In genomic region chr3:184419171-184419570, GRCh38 we compare ENCODE assay signal across 2 cellular contexts.
TF ChIP-seq lines count a peak whose summit lies in the region.

No MANE protein-coding gene starts in this region.

TF ChIP-seq in IMR-90, 13 proteins besides CTCF, POLR2A, EP300 and RAD21:
- no peak for TF ChIP-seq RCOR1 (IDR thresholded peaks at IDR 0.05; ENCODE audit: insufficient replicate concordance, low read length)
- no peak for TF ChIP-seq MAZ (IDR thresholded peaks at IDR 0.05; ENCODE audit: borderline replicate concordance, low read depth, low read length)
- TF ChIP-seq MXI1 (IDR thresholded peaks at IDR 0.05; ENCODE audit: borderline replicate concordance, low read depth, low read length): no peak
- no peak for TF ChIP-seq BHLHE40 (IDR thresholded peaks at IDR 0.05; ENCODE audit: low read depth, low read length)
- no peak for TF ChIP-seq CHD1 (IDR thresholded peaks at IDR 0.05; ENCODE audit: low read depth, low read length)
- no peak for TF ChIP-seq USF2 (IDR thresholded peaks at IDR 0.05; ENCODE audit: low read depth, low read length)
- TF ChIP-seq RFX5 (IDR thresholded peaks at IDR 0.05; ENCODE audit: low read depth, low read length): no peak
- TF ChIP-seq NFE2L2 (IDR thresholded peaks at IDR 0.05; ENCODE audit: low read depth, low read length): no peak
- no peak for TF ChIP-seq MAFK (IDR thresholded peaks at IDR 0.05; ENCODE audit: low read depth, low read length)
- TF ChIP-seq ELK1 (IDR thresholded peaks at IDR 0.05; ENCODE audit: borderline replicate concordance, low read depth, low read length): no peak
- no peak for TF ChIP-seq SMC3 (IDR thresholded peaks at IDR 0.05; ENCODE audit: low read depth, low read length)
- no peak for TF ChIP-seq FOS (IDR thresholded peaks at IDR 0.05; ENCODE audit: low read depth, low read length)
- TF ChIP-seq CEBPB (IDR thresholded peaks at IDR 0.05; ENCODE audit: low read depth, low read length): no peak

TF ChIP-seq in H1, 55 proteins besides CTCF, POLR2A, EP300 and RAD21:
- no peak for TF ChIP-seq HDAC6 (IDR thresholded peaks at IDR 0.05; ENCODE audit: low read depth, low read length)
- no peak for TF ChIP-seq TBP (IDR thresholded peaks at IDR 0.05; ENCODE audit: low read depth, low read length)
